Comparison of ENCODE assay signal across 21 cellular contexts in the genomic region with DNA sequence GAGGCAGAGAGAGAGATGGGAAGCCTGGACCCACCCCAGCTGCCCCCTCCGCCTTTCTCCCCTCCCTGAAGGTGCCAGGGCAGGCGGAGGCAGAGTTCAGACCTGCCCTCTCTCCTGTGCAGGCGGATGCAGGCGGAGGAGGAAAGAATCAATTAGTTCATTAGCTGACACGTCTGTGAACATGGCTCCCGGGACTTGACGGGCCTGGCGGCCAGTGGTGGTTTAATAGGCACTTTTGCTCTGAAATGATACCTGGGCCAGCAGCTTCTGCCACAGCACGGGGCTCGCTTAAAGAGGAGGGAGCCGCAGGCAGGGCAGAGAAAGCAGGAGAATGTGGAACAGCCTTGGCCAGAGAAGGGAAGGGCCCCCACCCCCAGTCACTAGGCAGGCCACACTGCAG.
DNase-seq lines count a peak whose midpoint lies in the region; ATAC-seq, FAIRE-seq and TF ChIP-seq lines count a peak whose summit lies in the region.
"Had no signal": no experiment of that assay in that cellular context is flagged by ENCODE, and none has a peak within 500 bp of the region (broad histone marks: within the 10 kb centered on the region; RNA-seq: fewer than 3 reads in every experiment).

No MANE protein-coding gene starts in this region.

- H3K9ac ChIP-seq in iPS-15b (ENCODE audit: low read depth, low read length): peak overlapping the region; percentile 60
- H3K9ac ChIP-seq: SK-N-SH had no signal

- no peaks in the 10 kb centered on the region for H3K36me3 ChIP-seq in iPS-15b (ENCODE audit: control insufficient read depth, insufficient read depth, low read length)
- H3K36me3 ChIP-seq in uterus: no peaks in the 10 kb centered on the region

- no peak for FAIRE-seq in frontal cortex (lab: Jason Lieb, UNC)
- FAIRE-seq: G401.6, K562 had no signal

- TF ChIP-seq CTCF in uterus (IDR thresholded peaks at IDR 0.05): no peak

- H3K27ac ChIP-seq in uterus: no peak overlapping the region

- TF ChIP-seq POLR2A in uterus (IDR thresholded peaks at IDR 0.05): no peak

- no peaks in the 10 kb centered on the region for H3K9me3 ChIP-seq in iPS-15b (ENCODE audit: control insufficient read depth, insufficient read depth, low read length)
- H3K9me3 ChIP-seq in uterus: no peaks in the 10 kb centered on the region
- H3K9me3 ChIP-seq: SK-N-SH had no signal

- no peaks in the 10 kb centered on the region for H3K27me3 ChIP-seq in iPS-15b (ENCODE audit: control insufficient read depth, insufficient read depth, low read length)
- H3K27me3 ChIP-seq in uterus: no peaks in the 10 kb centered on the region

- DNase-seq in DMS153 (lab: John Stamatoyannopoulos, UW) (peak; percentile 29), DMS153 treated with DMSO at 0.1 percent for 48 hours (lab: John Stamatoyannopoulos, UW; ENCODE audit: unreplicated experiment) (no peak), left ventricle myocardium superior (peak; percentile 13), cardiac septum (ENCODE audit: low spot score) (no peak), GOT3 (lab: John Stamatoyannopoulos, UW) (no peak), uterus (no peak), frontal cortex (ENCODE audit: low spot score in 2 of 2) (no peak)
- DNase-seq: 8988T; Calu3; CD4-positive, alpha-beta memory T cell; DND-41; HFFc6; NCI-H2081 treated with DMSO at 0.1 percent for 48 hours; NCI-H446; NCI-H774; PC-3 had no signal

- intact Hi-C loops in left ventricle myocardium superior (cut with micrococcal nuclease) (no loop called here), cardiac septum (cut with DNase I) (no loop called here), uterus (cut with DNase I; ENCODE audit: low total_unique reads) (no loop called here)

- H3K4me1 ChIP-seq in iPS-15b (ENCODE audit: control insufficient read depth, insufficient read depth, low read length): peaks cover 5% of the 10 kb centered on the region
- no peaks in the 10 kb centered on the region for H3K4me1 ChIP-seq in uterus

- ATAC-seq in left ventricle myocardium superior: no peak
- ATAC-seq: PC-3 had no signal

- H3K4me3 ChIP-seq in iPS-15b (ENCODE audit: low read depth, low read length) (no peak overlapping the region), uterus (no peak overlapping the region)
- H3K4me3 ChIP-seq: GM23338, K562 had no signal

Comparison
In these comparisons a context has a peak if more than half of its experiments do, and no peak if none do; other contexts are left out.
1. DNase-seq: peak in DMS153 (single experiment) and left ventricle myocardium superior (single experiment); none in DMS153 treated with DMSO at 0.1 percent for 48 hours (single experiment), cardiac septum (single experiment), GOT3 (single experiment), uterus (0 of 2) and frontal cortex (0 of 2).